ENCODE assay signal across 1 cellular context in genomic region chr2:219386532-219387280, GRCh38.
TF ChIP-seq lines count a peak whose summit lies in the region.

No MANE protein-coding gene starts in this region.

TF ChIP-seq in HepG2, 621 proteins besides CTCF, POLR2A, EP300 and RAD21:
- TF ChIP-seq ZNF441 (CRISPR knock-in tag; IDR thresholded peaks at IDR 0.05; ENCODE audit: borderline replicate concordance), result 0 out of 2 replicates have a peak, but pooled peaks have one; percentile 3
- TF ChIP-seq RXRA (CRISPR knock-in tag; IDR thresholded peaks at IDR 0.05), result no peak
- no peak for TF ChIP-seq HOXD1 (CRISPR knock-in tag; IDR thresholded peaks at IDR 0.05)
- TF ChIP-seq IRX3 (CRISPR knock-in tag; IDR thresholded peaks at IDR 0.05; ENCODE audit: borderline replicate concordance, low read depth), result 0 out of 2 replicates have a peak, but pooled peaks have one; percentile 7
- TF ChIP-seq NR0B2 (CRISPR knock-in tag; IDR thresholded peaks at IDR 0.05), result 0 out of 2 replicates have a peak, but pooled peaks have one; percentile 10
- no peak for TF ChIP-seq HNF1B (CRISPR knock-in tag; IDR thresholded peaks at IDR 0.05)
- no peak for TF ChIP-seq ZSCAN22 (CRISPR knock-in tag; IDR thresholded peaks at IDR 0.05)
- TF ChIP-seq SRSF1 (optimal IDR thresholded peaks at IDR 0.05; ENCODE audit: low read depth, low read length), result no peak
- TF ChIP-seq CBX2 (IDR thresholded peaks at IDR 0.05; ENCODE audit: low read depth, low read length), result no peak
- no peak for TF ChIP-seq CBX2 (CRISPR knock-in tag; IDR thresholded peaks at IDR 0.05; ENCODE audit: low read depth)
- no peak for TF ChIP-seq XBP1 (CRISPR knock-in tag; IDR thresholded peaks at IDR 0.05)
- no peak for TF ChIP-seq ZNF839 (CRISPR knock-in tag; IDR thresholded peaks at IDR 0.05; ENCODE audit: borderline replicate concordance)
- TF ChIP-seq MTA1 (CRISPR knock-in tag; IDR thresholded peaks at IDR 0.05; ENCODE audit: borderline replicate concordance), result 0 out of 2 replicates have a peak, but pooled peaks have one; percentile 1
